Comparison of ENCODE assay signal across 7 cellular contexts in genomic region chr18:21739604-21740473, GRCh38. TPM values are rescaled to one million over a fixed set of nuclear protein-coding genes. Genes with fewer than 3 reads are reported as not detected.
DNase-seq lines count a peak whose midpoint lies in the region; ATAC-seq and TF ChIP-seq lines count a peak whose summit lies in the region.

No MANE protein-coding gene starts in this region.

- no peaks in the 10 kb centered on the region for H3K27me3 ChIP-seq in neural cell (ENCODE audit: insufficient read depth, low read depth, low read length)

- H3K4me3 Mint-ChIP-seq in effector memory CD8-positive, alpha-beta T cell, result peak overlapping the region; percentile 84 to 86

- peak overlapping the region; percentile 99 for H3K4me3 ChIP-seq in neural cell (ENCODE audit: low read length)

- no peaks in the 10 kb centered on the region for H3K27me3 Mint-ChIP-seq in effector memory CD8-positive, alpha-beta T cell

- no peaks in the 10 kb centered on the region for H3K9me3 Mint-ChIP-seq in effector memory CD8-positive, alpha-beta T cell

- TF ChIP-seq CTCF in neural cell (IDR thresholded peaks at IDR 0.05; ENCODE audit: poor library complexity, severe bottlenecking), result no peak

- peak overlapping the region; percentile 90 to 96 for H3K27ac Mint-ChIP-seq in effector memory CD8-positive, alpha-beta T cell

- peak overlapping the region; percentile 34 for H3K4me2 ChIP-seq in neural cell (ENCODE audit: low read length)

- H3K36me3 ChIP-seq in neural cell (ENCODE audit: insufficient read depth, low read length), result no peaks in the 10 kb centered on the region

- H3K36me3 Mint-ChIP-seq in effector memory CD8-positive, alpha-beta T cell (ENCODE audit: insufficient read depth), result peaks cover 10% of the 10 kb centered on the region

- ATAC-seq in GM18873 (IDR thresholded peaks at IDR 0.05; ENCODE audit: low FRiP score, unreplicated experiment) (peak; percentile 25), HG02798 (IDR thresholded peaks at IDR 0.05; ENCODE audit: poor library complexity, unreplicated experiment) (peak; percentile 10)
- ATAC-seq in effector memory CD8-positive, alpha-beta T cell (replicated peaks), result no peak

- no peaks in the 10 kb centered on the region for H3F3A ChIP-seq in neural cell (ENCODE audit: insufficient read depth, low read length, poor library complexity, severe bottlenecking)

- H3K9ac ChIP-seq in neural cell (ENCODE audit: low read length), result no peak overlapping the region

- TF ChIP-seq RAD21 in neural cell (conservative IDR thresholded peaks at IDR 0.05), result no peak

- TF ChIP-seq EP300 in neural cell (conservative IDR thresholded peaks at IDR 0.05; ENCODE audit: poor library complexity, severe bottlenecking), result no peak

- H3K79me2 ChIP-seq in neural cell (replicated peaks; ENCODE audit: insufficient read depth, low read length), result peaks cover 32% of the 10 kb centered on the region

- peaks cover 23 to 35% of the 10 kb centered on the region in 2 donors for H3K4me1 Mint-ChIP-seq in effector memory CD8-positive, alpha-beta T cell (ENCODE audit: low read depth in 2 of 2)

- no peaks in the 10 kb centered on the region for H3K9me2 ChIP-seq in neural cell (ENCODE audit: insufficient read depth, low read length)

- no peaks in the 10 kb centered on the region for H4K20me1 ChIP-seq in neural cell (ENCODE audit: insufficient read depth)

- no peaks in the 10 kb centered on the region for H3K9me3 ChIP-seq in neural cell (ENCODE audit: low read length)

- H2AFZ ChIP-seq in neural cell (ENCODE audit: low read depth, low read length), result no peak overlapping the region

- H3K27ac ChIP-seq in neural cell (ENCODE audit: low read length), result no peak overlapping the region

- peak; percentile 14 for DNase-seq in OCI-M2 (lab: John Stamatoyannopoulos, UW; ENCODE audit: unreplicated experiment)
- no peak for DNase-seq in effector memory CD8-positive, alpha-beta T cell
- DNase-seq in SKM-1 (lab: John Stamatoyannopoulos, UW; ENCODE audit: unreplicated experiment), result no peak
- DNase-seq in T1000 (lab: John Stamatoyannopoulos, UW), result no peak

TF ChIP-seq in neural cell, 6 proteins besides CTCF, POLR2A, EP300 and RAD21:
- no peak for TF ChIP-seq MXI1 (conservative IDR thresholded peaks at IDR 0.05; ENCODE audit: poor library complexity, severe bottlenecking)
- TF ChIP-seq POLR2AphosphoS5 (IDR thresholded peaks at IDR 0.05), result no peak
- TF ChIP-seq REST (IDR thresholded peaks at IDR 0.05; ENCODE audit: borderline replicate concordance), result no peak

RNA-seq across cellular contexts. Expression of gene MIB1, which starts 0.8 kb away (rescaled TPM):
- polyA plus RNA-seq in neural cell, result 61.9 and 68.3 TPM in 2 replicates
- polyA minus RNA-seq in neural cell, result 203 and 224 TPM in 2 replicates

RNA-seq across cellular contexts. Expression of gene ABHD3, which starts 35.3 kb away (rescaled TPM):
- polyA plus RNA-seq in neural cell, result 7.9 and 9.6 TPM in 2 replicates
- 3.2 and 5.4 TPM in 2 replicates for polyA minus RNA-seq in neural cell
